Comparison of ENCODE assay signal across 1 cellular context in the genomic region with DNA sequence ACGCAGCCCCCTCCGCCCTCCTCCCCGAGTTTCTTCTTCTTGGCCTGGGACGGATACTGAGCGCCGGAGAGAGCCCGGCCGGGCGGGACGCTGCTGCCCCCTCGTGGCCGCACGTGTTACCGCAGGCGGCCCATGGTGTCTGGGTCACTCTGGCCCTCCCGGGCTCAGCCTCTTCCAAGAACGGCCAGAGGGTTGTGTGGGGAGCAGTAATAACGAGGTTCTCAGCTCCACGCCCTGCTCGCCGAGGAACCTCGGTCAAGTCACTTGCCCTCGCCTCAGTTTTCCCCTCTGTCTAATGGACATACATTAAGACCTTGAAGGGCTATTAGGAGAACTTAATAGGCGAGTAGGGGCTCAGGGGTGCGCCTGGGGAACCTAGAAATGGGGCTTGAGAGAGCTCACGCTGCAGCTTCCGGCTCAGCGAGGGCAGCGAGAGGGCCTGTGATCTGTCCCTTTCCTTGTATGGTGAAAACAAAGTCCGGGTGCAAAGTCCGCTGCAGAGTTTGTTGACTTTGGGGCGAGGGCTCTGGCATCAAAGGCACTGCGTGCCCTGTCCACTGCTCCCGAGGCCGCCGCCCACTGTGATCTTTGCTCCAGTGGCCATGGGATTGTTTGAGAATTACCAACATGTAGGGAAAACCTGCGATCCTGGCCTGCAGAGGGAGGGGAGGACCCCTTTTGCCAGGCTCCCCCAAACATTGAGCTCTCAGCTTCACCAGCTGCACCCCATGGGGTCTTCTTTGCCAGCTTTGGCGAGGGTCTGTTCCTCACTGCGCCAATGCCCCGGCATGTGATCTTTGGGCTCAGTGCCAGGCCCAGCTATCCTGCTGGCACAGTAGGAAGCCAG.
TF ChIP-seq lines count a peak whose summit lies in the region.

No MANE protein-coding gene starts in this region.

TF ChIP-seq in HepG2, 621 proteins besides CTCF, POLR2A, EP300 and RAD21 (continued from another document and continues in another):
- TF ChIP-seq, protein P1, sequence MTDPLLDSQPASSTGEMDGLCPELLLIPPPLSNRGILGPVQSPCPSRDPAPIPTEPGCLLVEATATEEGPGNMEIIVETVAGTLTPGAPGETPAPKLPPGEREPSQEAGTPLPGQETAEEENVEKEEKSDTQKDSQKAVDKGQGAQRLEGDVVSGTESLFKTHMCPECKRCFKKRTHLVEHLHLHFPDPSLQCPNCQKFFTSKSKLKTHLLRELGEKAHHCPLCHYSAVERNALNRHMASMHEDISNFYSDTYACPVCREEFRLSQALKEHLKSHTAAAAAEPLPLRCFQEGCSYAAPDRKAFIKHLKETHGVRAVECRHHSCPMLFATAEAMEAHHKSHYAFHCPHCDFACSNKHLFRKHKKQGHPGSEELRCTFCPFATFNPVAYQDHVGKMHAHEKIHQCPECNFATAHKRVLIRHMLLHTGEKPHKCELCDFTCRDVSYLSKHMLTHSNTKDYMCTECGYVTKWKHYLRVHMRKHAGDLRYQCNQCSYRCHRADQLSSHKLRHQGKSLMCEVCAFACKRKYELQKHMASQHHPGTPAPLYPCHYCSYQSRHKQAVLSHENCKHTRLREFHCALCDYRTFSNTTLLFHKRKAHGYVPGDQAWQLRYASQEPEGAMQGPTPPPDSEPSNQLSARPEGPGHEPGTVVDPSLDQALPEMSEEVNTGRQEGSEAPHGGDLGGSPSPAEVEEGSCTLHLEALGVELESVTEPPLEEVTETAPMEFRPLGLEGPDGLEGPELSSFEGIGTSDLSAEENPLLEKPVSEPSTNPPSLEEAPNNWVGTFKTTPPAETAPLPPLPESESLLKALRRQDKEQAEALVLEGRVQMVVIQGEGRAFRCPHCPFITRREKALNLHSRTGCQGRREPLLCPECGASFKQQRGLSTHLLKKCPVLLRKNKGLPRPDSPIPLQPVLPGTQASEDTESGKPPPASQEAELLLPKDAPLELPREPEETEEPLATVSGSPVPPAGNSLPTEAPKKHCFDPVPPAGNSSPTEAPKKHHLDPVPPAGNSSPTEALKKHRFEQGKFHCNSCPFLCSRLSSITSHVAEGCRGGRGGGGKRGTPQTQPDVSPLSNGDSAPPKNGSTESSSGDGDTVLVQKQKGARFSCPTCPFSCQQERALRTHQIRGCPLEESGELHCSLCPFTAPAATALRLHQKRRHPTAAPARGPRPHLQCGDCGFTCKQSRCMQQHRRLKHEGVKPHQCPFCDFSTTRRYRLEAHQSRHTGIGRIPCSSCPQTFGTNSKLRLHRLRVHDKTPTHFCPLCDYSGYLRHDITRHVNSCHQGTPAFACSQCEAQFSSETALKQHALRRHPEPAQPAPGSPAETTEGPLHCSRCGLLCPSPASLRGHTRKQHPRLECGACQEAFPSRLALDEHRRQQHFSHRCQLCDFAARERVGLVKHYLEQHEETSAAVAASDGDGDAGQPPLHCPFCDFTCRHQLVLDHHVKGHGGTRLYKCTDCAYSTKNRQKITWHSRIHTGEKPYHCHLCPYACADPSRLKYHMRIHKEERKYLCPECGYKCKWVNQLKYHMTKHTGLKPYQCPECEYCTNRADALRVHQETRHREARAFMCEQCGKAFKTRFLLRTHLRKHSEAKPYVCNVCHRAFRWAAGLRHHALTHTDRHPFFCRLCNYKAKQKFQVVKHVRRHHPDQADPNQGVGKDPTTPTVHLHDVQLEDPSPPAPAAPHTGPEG (CRISPR knock-in tag; IDR thresholded peaks at IDR 0.05), result no peak; the same call in 1 of the 2 replicates
- TF ChIP-seq DNMT1 (CRISPR knock-in tag; IDR thresholded peaks at IDR 0.05) (no peak), IRF9 (CRISPR knock-in tag; IDR thresholded peaks at IDR 0.05; ENCODE audit: borderline replicate concordance) (peak; percentile 14; the same call in 1 of the 2 replicates), TRIM22 (IDR thresholded peaks at IDR 0.05) (no peak), HNRNPUL1 (IDR thresholded peaks at IDR 0.05; ENCODE audit: low read depth, low read length) (no peak), ZNF772 (CRISPR knock-in tag; IDR thresholded peaks at IDR 0.05) (peak; percentile 90), MTA3 (CRISPR knock-in tag; IDR thresholded peaks at IDR 0.05) (no peak), ZNF343 (CRISPR knock-in tag; IDR thresholded peaks at IDR 0.05) (peak; percentile 87), ZNF570 (CRISPR knock-in tag; IDR thresholded peaks at IDR 0.05; ENCODE audit: borderline replicate concordance) (no peak), ZNF746 (CRISPR knock-in tag; IDR thresholded peaks at IDR 0.05) (peak; percentile 90), GATAD1 (CRISPR knock-in tag; IDR thresholded peaks at IDR 0.05) (peak; percentile 74), RXRA (CRISPR knock-in tag; IDR thresholded peaks at IDR 0.05) (peak; percentile 98), HOXA9 (CRISPR knock-in tag; IDR thresholded peaks at IDR 0.05; ENCODE audit: borderline replicate concordance) (no peak), ZNF230 (CRISPR knock-in tag; IDR thresholded peaks at IDR 0.05) (no peak; the same call in 1 of the 2 replicates), SKI (IDR thresholded peaks at IDR 0.05; ENCODE audit: partially characterized antibody) (peak; percentile 86), POLR2AphosphoS5 (IDR thresholded peaks at IDR 0.05; ENCODE audit: low read depth, low read length) (peak; percentile 72), ZNF678 (CRISPR knock-in tag; IDR thresholded peaks at IDR 0.05) (no peak), KDM4B (CRISPR knock-in tag; IDR thresholded peaks at IDR 0.05) (no peak; the same call in 1 of the 2 replicates), CSRNP1 (CRISPR knock-in tag; IDR thresholded peaks at IDR 0.05) (peak; percentile 68; the same call in 1 of the 2 replicates), GTF2F1 (IDR thresholded peaks at IDR 0.05; ENCODE audit: low read length) (no peak), KMT2A (CRISPR knock-in tag; IDR thresholded peaks at IDR 0.05) (peak; percentile 34; the same call in 1 of the 2 replicates), SYNCRIP (IDR thresholded peaks at IDR 0.05; ENCODE audit: insufficient read depth, low read depth, low read length) (no peak), ZNF136 (CRISPR knock-in tag; IDR thresholded peaks at IDR 0.05; ENCODE audit: low read depth) (peak; percentile 80), DMAP1 (CRISPR knock-in tag; IDR thresholded peaks at IDR 0.05) (peak; percentile 89), TBX3 (IDR thresholded peaks at IDR 0.05; ENCODE audit: borderline replicate concordance) (peak; percentile 46; the same call in 1 of the 2 replicates), NKX3-1 (CRISPR knock-in tag; IDR thresholded peaks at IDR 0.05) (0 out of 2 replicates have a peak, but pooled peaks have one; percentile 49), AKAP8 (CRISPR knock-in tag; IDR thresholded peaks at IDR 0.05) (0 out of 2 replicates have a peak, but pooled peaks have one; percentile 39), ZNF264 (CRISPR knock-in tag; IDR thresholded peaks at IDR 0.05) (peak; percentile 69), ZMYM3 (CRISPR knock-in tag; IDR thresholded peaks at IDR 0.05) (peak; percentile 89)
- TF ChIP-seq, protein P2, sequence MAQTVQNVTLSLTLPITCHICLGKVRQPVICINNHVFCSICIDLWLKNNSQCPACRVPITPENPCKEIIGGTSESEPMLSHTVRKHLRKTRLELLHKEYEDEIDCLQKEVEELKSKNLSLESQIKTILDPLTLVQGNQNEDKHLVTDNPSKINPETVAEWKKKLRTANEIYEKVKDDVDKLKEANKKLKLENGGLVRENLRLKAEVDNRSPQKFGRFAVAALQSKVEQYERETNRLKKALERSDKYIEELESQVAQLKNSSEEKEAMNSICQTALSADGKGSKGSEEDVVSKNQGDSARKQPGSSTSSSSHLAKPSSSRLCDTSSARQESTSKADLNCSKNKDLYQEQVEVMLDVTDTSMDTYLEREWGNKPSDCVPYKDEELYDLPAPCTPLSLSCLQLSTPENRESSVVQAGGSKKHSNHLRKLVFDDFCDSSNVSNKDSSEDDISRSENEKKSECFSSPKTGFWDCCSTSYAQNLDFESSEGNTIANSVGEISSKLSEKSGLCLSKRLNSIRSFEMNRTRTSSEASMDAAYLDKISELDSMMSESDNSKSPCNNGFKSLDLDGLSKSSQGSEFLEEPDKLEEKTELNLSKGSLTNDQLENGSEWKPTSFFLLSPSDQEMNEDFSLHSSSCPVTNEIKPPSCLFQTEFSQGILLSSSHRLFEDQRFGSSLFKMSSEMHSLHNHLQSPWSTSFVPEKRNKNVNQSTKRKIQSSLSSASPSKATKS (CRISPR knock-in tag; IDR thresholded peaks at IDR 0.05), result no peak
- TF ChIP-seq, protein P3, sequence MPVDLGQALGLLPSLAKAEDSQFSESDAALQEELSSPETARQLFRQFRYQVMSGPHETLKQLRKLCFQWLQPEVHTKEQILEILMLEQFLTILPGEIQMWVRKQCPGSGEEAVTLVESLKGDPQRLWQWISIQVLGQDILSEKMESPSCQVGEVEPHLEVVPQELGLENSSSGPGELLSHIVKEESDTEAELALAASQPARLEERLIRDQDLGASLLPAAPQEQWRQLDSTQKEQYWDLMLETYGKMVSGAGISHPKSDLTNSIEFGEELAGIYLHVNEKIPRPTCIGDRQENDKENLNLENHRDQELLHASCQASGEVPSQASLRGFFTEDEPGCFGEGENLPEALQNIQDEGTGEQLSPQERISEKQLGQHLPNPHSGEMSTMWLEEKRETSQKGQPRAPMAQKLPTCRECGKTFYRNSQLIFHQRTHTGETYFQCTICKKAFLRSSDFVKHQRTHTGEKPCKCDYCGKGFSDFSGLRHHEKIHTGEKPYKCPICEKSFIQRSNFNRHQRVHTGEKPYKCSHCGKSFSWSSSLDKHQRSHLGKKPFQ (CRISPR knock-in tag; IDR thresholded peaks at IDR 0.05; ENCODE audit: insufficient replicate concordance), result peak; percentile 89
- TF ChIP-seq, protein P4, sequence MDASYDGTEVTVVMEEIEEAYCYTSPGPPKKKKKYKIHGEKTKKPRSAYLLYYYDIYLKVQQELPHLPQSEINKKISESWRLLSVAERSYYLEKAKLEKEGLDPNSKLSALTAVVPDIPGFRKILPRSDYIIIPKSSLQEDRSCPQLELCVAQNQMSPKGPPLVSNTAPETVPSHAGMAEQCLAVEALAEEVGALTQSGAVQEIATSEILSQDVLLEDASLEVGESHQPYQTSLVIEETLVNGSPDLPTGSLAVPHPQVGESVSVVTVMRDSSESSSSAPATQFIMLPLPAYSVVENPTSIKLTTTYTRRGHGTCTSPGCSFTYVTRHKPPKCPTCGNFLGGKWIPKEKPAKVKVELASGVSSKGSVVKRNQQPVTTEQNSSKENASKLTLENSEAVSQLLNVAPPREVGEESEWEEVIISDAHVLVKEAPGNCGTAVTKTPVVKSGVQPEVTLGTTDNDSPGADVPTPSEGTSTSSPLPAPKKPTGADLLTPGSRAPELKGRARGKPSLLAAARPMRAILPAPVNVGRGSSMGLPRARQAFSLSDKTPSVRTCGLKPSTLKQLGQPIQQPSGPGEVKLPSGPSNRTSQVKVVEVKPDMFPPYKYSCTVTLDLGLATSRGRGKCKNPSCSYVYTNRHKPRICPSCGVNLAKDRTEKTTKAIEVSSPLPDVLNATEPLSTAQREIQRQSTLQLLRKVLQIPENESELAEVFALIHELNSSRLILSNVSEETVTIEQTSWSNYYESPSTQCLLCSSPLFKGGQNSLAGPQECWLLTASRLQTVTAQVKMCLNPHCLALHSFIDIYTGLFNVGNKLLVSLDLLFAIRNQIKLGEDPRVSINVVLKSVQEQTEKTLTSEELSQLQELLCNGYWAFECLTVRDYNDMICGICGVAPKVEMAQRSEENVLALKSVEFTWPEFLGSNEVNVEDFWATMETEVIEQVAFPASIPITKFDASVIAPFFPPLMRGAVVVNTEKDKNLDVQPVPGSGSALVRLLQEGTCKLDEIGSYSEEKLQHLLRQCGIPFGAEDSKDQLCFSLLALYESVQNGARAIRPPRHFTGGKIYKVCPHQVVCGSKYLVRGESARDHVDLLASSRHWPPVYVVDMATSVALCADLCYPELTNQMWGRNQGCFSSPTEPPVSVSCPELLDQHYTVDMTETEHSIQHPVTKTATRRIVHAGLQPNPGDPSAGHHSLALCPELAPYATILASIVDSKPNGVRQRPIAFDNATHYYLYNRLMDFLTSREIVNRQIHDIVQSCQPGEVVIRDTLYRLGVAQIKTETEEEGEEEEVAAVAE (CRISPR knock-in tag; IDR thresholded peaks at IDR 0.05; ENCODE audit: borderline replicate concordance), result 0 out of 2 replicates have a peak, but pooled peaks have one; percentile 6
